In the genomic region with DNA sequence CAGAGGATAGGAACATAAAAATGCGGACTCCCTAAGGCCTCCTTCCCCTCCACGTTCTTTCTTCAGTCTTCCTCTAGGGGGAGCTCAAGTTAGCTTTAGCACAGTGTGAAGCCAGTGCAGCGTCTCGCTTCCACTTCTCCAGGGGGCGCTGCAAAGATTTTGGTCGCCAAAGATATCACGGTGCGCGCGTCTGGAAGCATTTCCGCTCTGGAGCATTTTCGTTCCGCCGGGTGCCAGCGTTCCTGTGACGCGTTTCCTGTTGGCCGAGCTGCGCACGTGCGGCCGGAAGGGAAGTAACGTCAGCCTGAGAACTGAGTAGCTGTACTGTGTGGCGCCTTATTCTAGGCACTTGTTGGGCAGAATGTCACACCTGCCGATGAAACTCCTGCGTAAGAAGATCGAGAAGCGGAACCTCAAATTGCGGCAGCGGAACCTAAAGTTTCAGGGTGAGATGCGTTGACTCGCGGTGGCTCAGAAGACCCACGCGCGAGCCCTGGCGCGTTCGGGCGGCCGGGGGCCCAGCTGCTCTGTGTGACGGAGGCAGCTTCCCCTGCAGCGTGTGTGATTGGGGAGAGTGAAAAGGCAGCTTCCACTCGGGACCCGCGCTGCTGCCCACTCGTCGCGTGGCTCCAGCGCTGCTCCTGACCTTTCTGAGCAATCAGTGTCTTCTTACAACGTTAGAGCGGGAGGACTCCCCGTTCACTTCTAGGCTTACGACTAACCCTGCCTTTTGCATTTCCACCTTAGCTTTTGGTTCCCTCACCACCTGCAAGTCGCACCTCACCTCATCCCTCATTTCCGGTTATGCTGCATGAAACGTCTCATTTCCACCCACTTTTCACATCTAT, we compare ENCODE assay signal across 1 cellular context.
TF ChIP-seq lines count a peak whose summit lies in the region.

TSS of gene DDX18 (plus strand) at position 275 of the 848 bp plus-strand sequence. CDS start at position 362, 87 bp downstream.

TF ChIP-seq in HepG2, 621 proteins besides CTCF, POLR2A, EP300 and RAD21 (continued from another document and continues in another):
- TF ChIP-seq, protein P1, sequence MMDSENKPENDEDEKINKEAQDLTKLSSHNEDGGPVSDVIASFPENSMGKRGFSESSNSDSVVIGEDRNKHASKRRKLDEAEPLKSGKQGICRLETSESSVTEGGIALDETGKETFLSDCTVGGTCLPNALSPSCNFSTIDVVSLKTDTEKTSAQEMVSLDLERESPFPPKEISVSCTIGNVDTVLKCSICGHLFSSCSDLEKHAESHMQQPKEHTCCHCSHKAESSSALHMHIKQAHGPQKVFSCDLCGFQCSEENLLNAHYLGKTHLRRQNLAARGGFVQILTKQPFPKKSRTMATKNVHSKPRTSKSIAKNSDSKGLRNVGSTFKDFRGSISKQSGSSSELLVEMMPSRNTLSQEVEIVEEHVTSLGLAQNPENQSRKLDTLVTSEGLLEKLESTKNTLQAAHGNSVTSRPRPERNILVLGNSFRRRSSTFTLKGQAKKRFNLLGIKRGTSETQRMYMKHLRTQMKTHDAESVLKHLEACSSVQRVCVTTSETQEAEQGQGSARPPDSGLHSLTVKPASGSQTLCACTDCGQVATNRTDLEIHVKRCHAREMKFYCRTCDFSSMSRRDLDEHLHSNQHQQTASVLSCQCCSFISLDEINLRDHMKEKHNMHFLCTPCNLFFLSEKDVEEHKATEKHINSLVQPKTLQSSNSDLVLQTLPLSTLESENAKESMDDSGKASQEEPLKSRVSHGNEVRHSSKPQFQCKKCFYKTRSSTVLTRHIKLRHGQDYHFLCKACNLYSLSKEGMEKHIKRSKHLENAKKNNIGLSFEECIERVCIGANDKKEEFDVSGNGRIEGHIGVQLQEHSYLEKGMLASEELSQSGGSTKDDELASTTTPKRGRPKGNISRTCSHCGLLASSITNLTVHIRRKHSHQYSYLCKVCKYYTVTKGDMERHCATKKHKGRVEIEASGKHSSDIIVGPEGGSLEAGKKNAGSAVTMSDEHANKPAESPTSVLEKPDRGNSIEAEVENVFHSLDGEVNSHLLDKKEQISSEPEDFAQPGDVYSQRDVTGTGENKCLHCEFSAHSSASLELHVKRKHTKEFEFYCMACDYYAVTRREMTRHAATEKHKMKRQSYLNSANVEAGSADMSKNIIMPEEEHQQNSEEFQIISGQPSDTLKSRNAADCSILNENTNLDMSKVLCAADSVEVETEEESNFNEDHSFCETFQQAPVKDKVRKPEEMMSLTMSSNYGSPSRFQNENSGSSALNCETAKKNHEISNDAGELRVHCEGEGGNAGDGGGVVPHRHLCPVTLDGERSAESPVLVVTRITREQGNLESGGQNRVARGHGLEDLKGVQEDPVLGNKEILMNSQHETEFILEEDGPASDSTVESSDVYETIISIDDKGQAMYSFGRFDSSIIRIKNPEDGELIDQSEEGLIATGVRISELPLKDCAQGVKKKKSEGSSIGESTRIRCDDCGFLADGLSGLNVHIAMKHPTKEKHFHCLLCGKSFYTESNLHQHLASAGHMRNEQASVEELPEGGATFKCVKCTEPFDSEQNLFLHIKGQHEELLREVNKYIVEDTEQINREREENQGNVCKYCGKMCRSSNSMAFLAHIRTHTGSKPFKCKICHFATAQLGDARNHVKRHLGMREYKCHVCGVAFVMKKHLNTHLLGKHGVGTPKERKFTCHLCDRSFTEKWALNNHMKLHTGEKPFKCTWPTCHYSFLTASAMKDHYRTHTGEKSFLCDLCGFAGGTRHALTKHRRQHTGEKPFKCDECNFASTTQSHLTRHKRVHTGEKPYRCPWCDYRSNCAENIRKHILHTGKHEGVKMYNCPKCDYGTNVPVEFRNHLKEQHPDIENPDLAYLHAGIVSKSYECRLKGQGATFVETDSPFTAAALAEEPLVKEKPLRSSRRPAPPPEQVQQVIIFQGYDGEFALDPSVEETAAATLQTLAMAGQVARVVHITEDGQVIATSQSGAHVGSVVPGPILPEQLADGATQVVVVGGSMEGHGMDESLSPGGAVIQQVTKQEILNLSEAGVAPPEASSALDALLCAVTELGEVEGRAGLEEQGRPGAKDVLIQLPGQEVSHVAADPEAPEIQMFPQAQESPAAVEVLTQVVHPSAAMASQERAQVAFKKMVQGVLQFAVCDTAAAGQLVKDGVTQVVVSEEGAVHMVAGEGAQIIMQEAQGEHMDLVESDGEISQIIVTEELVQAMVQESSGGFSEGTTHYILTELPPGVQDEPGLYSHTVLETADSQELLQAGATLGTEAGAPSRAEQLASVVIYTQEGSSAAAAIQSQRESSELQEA (CRISPR knock-in tag; IDR thresholded peaks at IDR 0.05; ENCODE audit: not compliant biosample characterization): peak; percentile 78
- peak; percentile 99; the same call in 1 of the 2 replicates for TF ChIP-seq ZNF572 (CRISPR knock-in tag; IDR thresholded peaks at IDR 0.05)
- TF ChIP-seq, protein P2, sequence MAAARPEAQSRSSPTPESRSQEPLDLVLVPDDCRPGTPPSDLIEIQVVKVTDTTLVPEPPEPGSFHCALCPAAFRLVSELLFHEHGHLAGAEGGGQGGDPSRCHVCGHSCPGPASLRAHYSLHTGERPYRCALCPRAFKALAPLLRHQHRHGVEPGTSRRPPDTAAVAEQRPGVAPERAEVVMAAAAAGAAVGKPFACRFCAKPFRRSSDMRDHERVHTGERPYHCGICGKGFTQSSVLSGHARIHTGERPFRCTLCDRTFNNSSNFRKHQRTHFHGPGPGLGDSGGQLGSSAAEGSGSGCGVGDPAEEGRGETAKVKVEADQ (CRISPR knock-in tag; IDR thresholded peaks at IDR 0.05; ENCODE audit: borderline replicate concordance): peak; percentile 98
- no peak for TF ChIP-seq ZNF703 (CRISPR knock-in tag; IDR thresholded peaks at IDR 0.05; ENCODE audit: borderline replicate concordance)
- TF ChIP-seq FOXP4 (CRISPR knock-in tag; IDR thresholded peaks at IDR 0.05): peak; percentile 85
- TF ChIP-seq ZBTB37 (CRISPR knock-in tag; IDR thresholded peaks at IDR 0.05): 0 out of 2 replicates have a peak, but pooled peaks have one; percentile 77
- TF ChIP-seq, protein P3, sequence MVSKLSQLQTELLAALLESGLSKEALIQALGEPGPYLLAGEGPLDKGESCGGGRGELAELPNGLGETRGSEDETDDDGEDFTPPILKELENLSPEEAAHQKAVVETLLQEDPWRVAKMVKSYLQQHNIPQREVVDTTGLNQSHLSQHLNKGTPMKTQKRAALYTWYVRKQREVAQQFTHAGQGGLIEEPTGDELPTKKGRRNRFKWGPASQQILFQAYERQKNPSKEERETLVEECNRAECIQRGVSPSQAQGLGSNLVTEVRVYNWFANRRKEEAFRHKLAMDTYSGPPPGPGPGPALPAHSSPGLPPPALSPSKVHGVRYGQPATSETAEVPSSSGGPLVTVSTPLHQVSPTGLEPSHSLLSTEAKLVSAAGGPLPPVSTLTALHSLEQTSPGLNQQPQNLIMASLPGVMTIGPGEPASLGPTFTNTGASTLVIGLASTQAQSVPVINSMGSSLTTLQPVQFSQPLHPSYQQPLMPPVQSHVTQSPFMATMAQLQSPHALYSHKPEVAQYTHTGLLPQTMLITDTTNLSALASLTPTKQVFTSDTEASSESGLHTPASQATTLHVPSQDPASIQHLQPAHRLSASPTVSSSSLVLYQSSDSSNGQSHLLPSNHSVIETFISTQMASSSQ (IDR thresholded peaks at IDR 0.05; ENCODE audit: low read depth): peak; percentile 55; the same call in 1 of the 2 replicates
- TF ChIP-seq, protein P3 (CRISPR knock-in tag; IDR thresholded peaks at IDR 0.05; ENCODE audit: borderline replicate concordance): peak; percentile 74; the same call in 1 of the 2 replicates
- TF ChIP-seq, protein P4, sequence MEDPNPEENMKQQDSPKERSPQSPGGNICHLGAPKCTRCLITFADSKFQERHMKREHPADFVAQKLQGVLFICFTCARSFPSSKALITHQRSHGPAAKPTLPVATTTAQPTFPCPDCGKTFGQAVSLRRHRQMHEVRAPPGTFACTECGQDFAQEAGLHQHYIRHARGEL (CRISPR knock-in tag; IDR thresholded peaks at IDR 0.05): no peak
- TF ChIP-seq MATR3 (CRISPR knock-in tag; IDR thresholded peaks at IDR 0.05): no peak
- TF ChIP-seq IKZF1 (IDR thresholded peaks at IDR 0.05): no peak
- peak; percentile 96 for TF ChIP-seq PHF5A (CRISPR knock-in tag; IDR thresholded peaks at IDR 0.05; ENCODE audit: low read depth, unreplicated experiment)
- peak; percentile 91; the same call in 1 of the 2 replicates for TF ChIP-seq FIP1L1 (IDR thresholded peaks at IDR 0.05; ENCODE audit: borderline replicate concordance, insufficient read depth, low read depth, low read length)
- TF ChIP-seq ZNF253 (CRISPR knock-in tag; IDR thresholded peaks at IDR 0.05; ENCODE audit: borderline replicate concordance): no peak
- peak; percentile 89 for TF ChIP-seq ZFY (CRISPR knock-in tag; IDR thresholded peaks at IDR 0.05)
- no peak for TF ChIP-seq HNF4G (IDR thresholded peaks at IDR 0.05; ENCODE audit: borderline replicate concordance, low read depth, low read length)
- peak; percentile 57; the same call in 1 of the 2 replicates for TF ChIP-seq HNF4G (CRISPR knock-in tag; IDR thresholded peaks at IDR 0.05; ENCODE audit: borderline replicate concordance, low read depth)
- TF ChIP-seq MTA1 (CRISPR knock-in tag; IDR thresholded peaks at IDR 0.05; ENCODE audit: borderline replicate concordance): peak; percentile 91; the same call in 1 of the 2 replicates
- TF ChIP-seq POLR2AphosphoS2 (IDR thresholded peaks at IDR 0.05; ENCODE audit: low read depth, low read length): no peak
- no peak; the same call in 1 of the 2 replicates for TF ChIP-seq NFKBIZ (CRISPR knock-in tag; IDR thresholded peaks at IDR 0.05)
- TF ChIP-seq PHF8 (CRISPR knock-in tag; IDR thresholded peaks at IDR 0.05): peak; percentile 97
- no peak; the same call in 1 of the 2 replicates for TF ChIP-seq HIC2 (CRISPR knock-in tag; IDR thresholded peaks at IDR 0.05; ENCODE audit: low read depth)
